ENCODE assay signal across 13 cellular contexts in the genomic region with DNA sequence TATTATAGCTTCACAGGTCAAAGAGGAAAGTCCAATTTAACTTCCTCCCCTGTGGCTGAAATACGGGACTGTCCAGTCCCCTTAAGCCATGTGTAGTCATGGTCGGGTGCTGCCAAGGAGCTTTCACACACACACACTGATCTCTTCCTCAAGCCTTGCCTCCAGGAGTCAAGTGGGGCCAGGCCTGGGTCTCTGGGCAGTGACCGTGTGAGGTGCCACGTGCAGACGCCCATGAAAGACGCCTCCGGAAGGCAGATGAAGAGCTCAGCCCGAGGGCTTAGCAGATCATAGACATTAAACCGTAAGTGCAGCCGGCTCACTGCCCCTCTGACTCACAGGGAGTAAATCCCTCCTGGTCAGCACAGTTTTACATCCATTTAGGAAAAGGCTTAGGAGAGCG. TPM values are rescaled to one million over a fixed set of nuclear protein-coding genes. Genes with fewer than 3 reads are reported as not detected.
DNase-seq lines count a peak whose midpoint lies in the region; ATAC-seq, FAIRE-seq and TF ChIP-seq lines count a peak whose summit lies in the region.
"Had no signal": no experiment of that assay in that cellular context is flagged by ENCODE, and none has a peak within 500 bp of the region (broad histone marks: within the 10 kb centered on the region; RNA-seq: fewer than 3 reads in every experiment).

No MANE protein-coding gene starts in this region.

- H3K4me1 ChIP-seq in SJCRH30 (peaks cover 32% of the 10 kb centered on the region), psoas muscle (peaks cover 26% of the 10 kb centered on the region)

- H3K36me3 ChIP-seq in SJCRH30 = no peaks in the 10 kb centered on the region
- H3K36me3 ChIP-seq in psoas muscle (ENCODE audit: insufficient read depth in 1 of 2, low read depth in 1 of 2) = no peaks in the 10 kb centered on the region
- H3K36me3 ChIP-seq: Peyer's patch had no signal

- WGBS in psoas muscle, 3 donors = 46 to 51% (median 50%) methylated on average over 11 of the region's 11 CpGs

- FAIRE-seq in GM12892 (lab: Jason Lieb, UNC) = peak; percentile 5
- FAIRE-seq: kidney, TTC549 had no signal

- H3K27ac ChIP-seq in SJCRH30 (peak overlapping the region; percentile 78), psoas muscle (peak overlapping the region; percentile 62)
- H3K27ac ChIP-seq: epithelial cell of prostate had no signal

- H3K9me3 ChIP-seq in SJCRH30 (replicated peaks) (no peaks in the 10 kb centered on the region), psoas muscle (no peaks in the 10 kb centered on the region)
- H3K9me3 ChIP-seq: Peyer's patch had no signal

- intact Hi-C loops in psoas muscle (cut with DNase I) = loop anchor here in 1 of 2 donors (5.0 kb wide), 2 partner anchors 36 to 56 kb away; no protein-coding TSS in a partner anchor

- H3K27me3 ChIP-seq in SJCRH30 = no peaks in the 10 kb centered on the region
- H3K27me3 ChIP-seq in psoas muscle (ENCODE audit: insufficient read depth in 3 of 3, low read length in 2 of 3) = no peaks in the 10 kb centered on the region
- H3K27me3 ChIP-seq: Peyer's patch had no signal

- H3K4me3 ChIP-seq in SJCRH30 (no peak overlapping the region), fibroblast of villous mesenchyme (ENCODE audit: low read depth, low read length) (no peak overlapping the region), psoas muscle (no peak overlapping the region)
- H3K4me3 ChIP-seq: Peyer's patch had no signal

- TF ChIP-seq CTCF in fibroblast of villous mesenchyme (IDR thresholded peaks at IDR 0.05; ENCODE audit: insufficient read depth, low read depth, low read length) = no peak
- no peak for TF ChIP-seq CTCF in psoas muscle (IDR thresholded peaks at IDR 0.05)

- no peak for TF ChIP-seq POLR2A in GM12892 (IDR thresholded peaks at IDR 0.05; ENCODE audit: low read depth, low read length)

- DNase-seq in GM12892 (ENCODE audit: insufficient read length) (no peak), SJCRH30 (peak; percentile 91 to 96), fibroblast of villous mesenchyme (ENCODE audit: low read depth) (peak; percentile 87), psoas muscle (no peak), NAMALWA (ENCODE audit: low spot score) (no peak)
- no peak for DNase-seq in activated effector memory CD4-positive, alpha-beta T cell treated with anti-CD3 and anti-CD28 coated beads, Interleukin-2, amount 50 U/mL, for 16 hours
- no peak for DNase-seq in activated CD4-positive, alpha-beta T cell treated with anti-CD3 and anti-CD28 coated beads, Interleukin-2, amount 50 U/mL, for 48 hours
- DNase-seq: CD4-positive, alpha-beta T cell; kidney; Peyer's patch had no signal

- ATAC-seq in psoas muscle (no peak), HG02571 (IDR thresholded peaks at IDR 0.05; ENCODE audit: unreplicated experiment) (no peak)

RNA-seq across cellular contexts. Expression of a gene that starts 4.2 kb away (rescaled TPM):
- 0.51 TPM for polyA plus RNA-seq in GM12892 (2012; ENCODE audit: missing spikeins)
- 0.32 and 0.33 TPM in 2 replicates for total RNA-seq in SJCRH30 (2014; rRNA removed; shearing (Covaris generic))
- under 0.01 and 0.32 TPM in 2 replicates for total RNA-seq in fibroblast of villous mesenchyme
- under 1 TPM; 0.34 to 0.71 (median 0.53) TPM for total RNA-seq in psoas muscle
- polyA plus RNA-seq in psoas muscle = 1 to 10 TPM in 1 of 3 donors, under 1 TPM in 2; 0.79 to 4.3 (median 0.87) TPM

RNA-seq across cellular contexts. Expression of a gene that starts 41.6 kb away (rescaled TPM):
- 79.4 TPM for polyA plus RNA-seq in GM12892 (2012; ENCODE audit: missing spikeins)
- total RNA-seq in SJCRH30 (2014; rRNA removed; shearing (Covaris generic)) = 50.4 and 54.5 TPM in 2 replicates
- total RNA-seq in fibroblast of villous mesenchyme (47.7 and 54.4 TPM in 2 replicates), psoas muscle (10 to 100 TPM; 11.5 to 21.6 (median 17.4) TPM)
- polyA plus RNA-seq in psoas muscle = 10 to 100 TPM; 10.0 to 20.7 (median 12.9) TPM

Comparison
In these comparisons a context has a peak if more than half of its experiments do, and no peak if none do; other contexts are left out.
1. DNase-seq: peak in SJCRH30 (2 of 2) and fibroblast of villous mesenchyme (single experiment); none in GM12892 (single experiment), psoas muscle (0 of 2), NAMALWA (single experiment), activated effector memory CD4-positive, alpha-beta T cell treated with anti-CD3 and anti-CD28 coated beads, Interleukin-2, amount 50 U/mL, for 16 hours (single experiment) and activated CD4-positive, alpha-beta T cell treated with anti-CD3 and anti-CD28 coated beads, Interleukin-2, amount 50 U/mL, for 48 hours (0 of 2).